21 cellular contexts compared by ENCODE assay signal in genomic region chr5:92941806-92942205, GRCh38.
DNase-seq lines count a peak whose midpoint lies in the region; ATAC-seq and TF ChIP-seq lines count a peak whose summit lies in the region.
"Had no signal": no experiment of that assay in that cellular context is flagged by ENCODE, and none has a peak within 500 bp of the region (broad histone marks: within the 10 kb centered on the region; RNA-seq: fewer than 3 reads in every experiment).

No MANE protein-coding gene starts in this region.

- ATAC-seq in PC-3: no peak

- no peak overlapping the region for H2BK12ac ChIP-seq in trophoblast cell (ENCODE audit: low read length)

- intact Hi-C loops in PC-3 (cut with micrococcal nuclease): loop anchor here (10.0 kb wide), 1 partner anchor 643 kb away; the partner anchor contains the start of genes NR2F1 and NR2F1-AS1

- no CpG with 5 or more reads among the region's 9 CpGs for WGBS in trophoblast cell (ENCODE audit: extremely low coverage, insufficient coverage, insufficient read length)

- H3K27ac ChIP-seq in PC-3 (ENCODE audit: low read length): no peak overlapping the region
- no peak overlapping the region for H3K27ac ChIP-seq in trophoblast cell (ENCODE audit: low read depth, low read length)
- H3K27ac ChIP-seq: GM23248 had no signal

- CTCF ChIA-PET in PC-3 (lab: Charles Lee): no interaction called here

- H3K9ac ChIP-seq in PC-3 (ENCODE audit: low read length) (no peak overlapping the region), trophoblast cell (ENCODE audit: low read length) (no peak overlapping the region)
- H3K9ac ChIP-seq: GM23248, SK-N-SH had no signal

- H4K91ac ChIP-seq in trophoblast cell (ENCODE audit: low read depth, low read length): no peak overlapping the region

- no TSS peak for BruUV-seq in PC-3 (replicated peaks; lab: Mats Ljungman, UMichigan)

- H3K18ac ChIP-seq in trophoblast cell (ENCODE audit: low read length): no peak overlapping the region

- H3K79me2 ChIP-seq in PC-3 (ENCODE audit: low read length): no peaks in the 10 kb centered on the region
- no peaks in the 10 kb centered on the region for H3K79me2 ChIP-seq in trophoblast cell (ENCODE audit: control insufficient read depth, insufficient read depth, low read length, poor library complexity)

- H3F3A ChIP-seq in PC-3 (ENCODE audit: low read length, unreplicated experiment): peaks cover 9% of the 10 kb centered on the region

- peaks cover 2% of the 10 kb centered on the region for H3K79me1 ChIP-seq in trophoblast cell (ENCODE audit: low read length)

- DNase-seq in ELF-1 (ENCODE audit: low read depth, low spot score): peak; percentile 62
- DNase-seq in PC-3: peak; percentile 51
- peak; percentile 19 for DNase-seq in kidney tubule cell (ENCODE audit: low spot score)
- peak; percentile 82 to 83 for DNase-seq in trophoblast cell
- DNase-seq in NCI-H2081 treated with DMSO at 0.1 percent for 48 hours (lab: John Stamatoyannopoulos, UW): no peak
- DNase-seq in NCI-H1105 (lab: John Stamatoyannopoulos, UW): no peak
- DNase-seq in occipital lobe (lab: John Stamatoyannopoulos, UW): no peak
- DNase-seq: ACHN, C1 segment of cervical spinal cord, DND-41, GM23248, HCEC 1CT, KG1, NCI-H1694 treated with DMSO at 0.1 percent for 48 hours, NCI-H2107, NCI-H510A, NCI-H82, OCI-M1, RPMI8226, SHP77 treated with DMSO at 0.1 percent for 48 hours, SK-N-SH had no signal

- H2AFZ ChIP-seq in PC-3 (ENCODE audit: low read length): 0 out of 2 replicates have a peak overlapping the region, but pooled peaks have one; percentile 11
- H2AFZ ChIP-seq in trophoblast cell (ENCODE audit: insufficient read depth, low read length, poor library complexity): no peak overlapping the region
- H2AFZ ChIP-seq: GM23248 had no signal

- POLR2A ChIA-PET in PC-3 (lab: Charles Lee; ENCODE audit: unreplicated experiment): no interaction called here

- no peak overlapping the region for H2BK120ac ChIP-seq in trophoblast cell (ENCODE audit: insufficient read depth, low read length, poor library complexity)

- H4K12ac ChIP-seq in trophoblast cell (ENCODE audit: low read depth, low read length): no peak overlapping the region

- no peak overlapping the region for H4K8ac ChIP-seq in trophoblast cell (ENCODE audit: low read depth, low read length)

- TF ChIP-seq CTCF in PC-3 (conservative IDR thresholded peaks at IDR 0.05; ENCODE audit: low read depth, low read length): no peak

- no peaks in the 10 kb centered on the region for H3K36me3 ChIP-seq in PC-3 (ENCODE audit: low read depth, low read length)
- no peaks in the 10 kb centered on the region for H3K36me3 ChIP-seq in trophoblast cell (ENCODE audit: control insufficient read depth in 1 of 2, insufficient read depth in 2 of 2, low read length in 2 of 2)

- H3K4me2 ChIP-seq in PC-3 (ENCODE audit: low read length) (no peak overlapping the region), trophoblast cell (ENCODE audit: low read length) (no peak overlapping the region)
- H3K4me2 ChIP-seq: SK-N-SH had no signal

- H3K9me2 ChIP-seq in PC-3 (replicated peaks; ENCODE audit: low read length): no peaks in the 10 kb centered on the region
- H3K9me2 ChIP-seq: SK-N-SH had no signal

- H4K20me1 ChIP-seq in PC-3 (ENCODE audit: low read length): no peaks in the 10 kb centered on the region

- H3K9me3 ChIP-seq in PC-3 (ENCODE audit: low read length) (no peaks in the 10 kb centered on the region), trophoblast cell (ENCODE audit: insufficient read depth, low read depth, low read length) (no peaks in the 10 kb centered on the region)
- H3K9me3 ChIP-seq: SK-N-SH had no signal

- H2BK5ac ChIP-seq in trophoblast cell (ENCODE audit: low read depth, low read length, poor library complexity): no peak overlapping the region

- peaks cover 34% of the 10 kb centered on the region for H3K4me1 ChIP-seq in PC-3 (ENCODE audit: insufficient read depth, low read length)
- peaks cover 0 to 4% of the 10 kb centered on the region in 2 experiments for H3K4me1 ChIP-seq in trophoblast cell (ENCODE audit: control insufficient read depth in 1 of 2, insufficient read depth in 2 of 2, low read length in 2 of 2)

- H3K23ac ChIP-seq in trophoblast cell (ENCODE audit: low read length): no peak overlapping the region

- H2AK5ac ChIP-seq in trophoblast cell (ENCODE audit: low read length): no peak overlapping the region

- no peak overlapping the region for H3K14ac ChIP-seq in trophoblast cell (ENCODE audit: low read length)

- no peak overlapping the region for H3K4ac ChIP-seq in trophoblast cell (ENCODE audit: low read depth, low read length)

- H3K27me3 ChIP-seq in PC-3 (ENCODE audit: low read length): no peaks in the 10 kb centered on the region
- no peaks in the 10 kb centered on the region for H3K27me3 ChIP-seq in trophoblast cell (ENCODE audit: insufficient read depth, low read length)

- no peak overlapping the region for H3K4me3 ChIP-seq in PC-3 (ENCODE audit: low read length)
- H3K4me3 ChIP-seq in trophoblast cell (ENCODE audit: low read depth, low read length): no peak overlapping the region
- H3K4me3 ChIP-seq: GM23248 had no signal

Comparison
In these comparisons a context has a peak if more than half of its experiments do, and no peak if none do; other contexts are left out.
1. DNase-seq: peak in ELF-1 (single experiment), PC-3 (single experiment), kidney tubule cell (single experiment) and trophoblast cell (2 of 2); none in NCI-H2081 treated with DMSO at 0.1 percent for 48 hours (single experiment), NCI-H1105 (single experiment) and occipital lobe (single experiment).